In genomic region chr17:48505788-48506187, GRCh38 we compare ENCODE assay signal across 8 cellular contexts. TPM values are rescaled to one million over a fixed set of nuclear protein-coding genes. Genes with fewer than 3 reads are reported as not detected.
DNase-seq lines count a peak whose midpoint lies in the region; ATAC-seq and TF ChIP-seq lines count a peak whose summit lies in the region.

No MANE protein-coding gene starts in this region.

- H3K27me3 ChIP-seq in HL-60 (ENCODE audit: insufficient read depth, poor library complexity, severe bottlenecking) (peaks cover 14% of the 10 kb centered on the region), brain microvascular endothelial cell (replicated peaks) (peaks cover 13% of the 10 kb centered on the region), ovary (no peaks in the 10 kb centered on the region)

- no peak for TF ChIP-seq EP300 in ovary (IDR thresholded peaks at IDR 0.05)

- WGBS in ovary, 3 donors = 25 to 52% (median 30%) methylated on average over 1 of the region's 1 CpG

- H3K27ac ChIP-seq in HL-60 (replicated peaks) (no peak overlapping the region), brain microvascular endothelial cell (no peak overlapping the region), ovary (no peak overlapping the region)

- no peaks in the 10 kb centered on the region for H3K9me3 ChIP-seq in ovary

- intact Hi-C loops in ovary (cut with DNase I) = no loop called here

- TF ChIP-seq POLR2A in ovary (IDR thresholded peaks at IDR 0.05) = no peak

- no peaks in the 10 kb centered on the region for H3K36me3 ChIP-seq in brain microvascular endothelial cell (replicated peaks)
- no peaks in the 10 kb centered on the region for H3K36me3 ChIP-seq in ovary

- TF ChIP-seq CTCF in HL-60 (IDR thresholded peaks at IDR 0.05; ENCODE audit: insufficient read depth, low read length) = no peak
- TF ChIP-seq CTCF in brain microvascular endothelial cell (IDR thresholded peaks at IDR 0.05; ENCODE audit: low read depth, low read length, missing control alignments) = no peak
- TF ChIP-seq CTCF in ovary (IDR thresholded peaks at IDR 0.05) = no peak

- H3K4me3 ChIP-seq in HL-60 (replicated peaks; ENCODE audit: insufficient read depth, low read length) (no peak overlapping the region), brain microvascular endothelial cell (ENCODE audit: low read depth, low read length) (no peak overlapping the region), ovary (no peak overlapping the region)

- H3K4me1 ChIP-seq in ovary (ENCODE audit: insufficient read depth) = no peaks in the 10 kb centered on the region

- in situ Hi-C loops in brain microvascular endothelial cell (cut with HindIII; ENCODE audit: low pct_ligation_motif_present, low sequenced_read_pairs) = no loop called here

- DNase-seq in Daoy (ENCODE audit: low read depth) (peak; percentile 82), HL-60 (ENCODE audit: low read depth in 1 of 2, low spot score in 1 of 2) (peak; percentile 11 to 65), RPMI7951 (ENCODE audit: low read depth) (peak; percentile 91), brain microvascular endothelial cell (peak; percentile 70), pulmonary artery endothelial cell (ENCODE audit: low read depth, low spot score) (peak; percentile 63), ovary (no peak), NCI-H524 treated with DMSO at 0.1 percent for 48 hours (lab: John Stamatoyannopoulos, UW) (no peak)

- peak; percentile 73 for ATAC-seq in GM21360 (IDR thresholded peaks at IDR 0.05; ENCODE audit: unreplicated experiment)

RNA-seq across cellular contexts. Expression of gene HOXB1, which starts 25.0 kb away (rescaled TPM):
- total RNA-seq in Daoy (2014; rRNA removed; shearing (Covaris generic)) = not detected in 2 replicates
- not detected in 2 replicates for total RNA-seq in RPMI7951 (2014; rRNA removed; shearing (Covaris generic))
- not detected in 2 replicates for total RNA-seq in pulmonary artery endothelial cell
- total RNA-seq in ovary = not detected
- polyA plus RNA-seq in ovary = not detected

RNA-seq across cellular contexts. Expression of gene HOXB2, which starts 39.1 kb away (rescaled TPM):
- 1.3 and 15.9 TPM in 2 replicates for total RNA-seq in Daoy (2014; rRNA removed; shearing (Covaris generic))
- total RNA-seq in RPMI7951 (2014; rRNA removed; shearing (Covaris generic)) = 11.9 and 15.1 TPM in 2 replicates
- total RNA-seq in pulmonary artery endothelial cell = 5.1 and 5.3 TPM in 2 replicates
- total RNA-seq in ovary = 10 to 100 TPM in 1 of 7 donors, 1 to 10 TPM in 6; 1.5 to 24.5 (median 7.0) TPM
- 1 to 10 TPM; 1.2 to 9.1 TPM for polyA plus RNA-seq in ovary

Comparison
In these comparisons a context has a peak if more than half of its experiments do, and no peak if none do; other contexts are left out.
1. DNase-seq: peak in Daoy (single experiment), HL-60 (2 of 2), RPMI7951 (single experiment), brain microvascular endothelial cell (single experiment) and pulmonary artery endothelial cell (single experiment); none in ovary (0 of 5) and NCI-H524 treated with DMSO at 0.1 percent for 48 hours (single experiment).